8 cellular contexts compared by ENCODE assay signal in the genomic region with DNA sequence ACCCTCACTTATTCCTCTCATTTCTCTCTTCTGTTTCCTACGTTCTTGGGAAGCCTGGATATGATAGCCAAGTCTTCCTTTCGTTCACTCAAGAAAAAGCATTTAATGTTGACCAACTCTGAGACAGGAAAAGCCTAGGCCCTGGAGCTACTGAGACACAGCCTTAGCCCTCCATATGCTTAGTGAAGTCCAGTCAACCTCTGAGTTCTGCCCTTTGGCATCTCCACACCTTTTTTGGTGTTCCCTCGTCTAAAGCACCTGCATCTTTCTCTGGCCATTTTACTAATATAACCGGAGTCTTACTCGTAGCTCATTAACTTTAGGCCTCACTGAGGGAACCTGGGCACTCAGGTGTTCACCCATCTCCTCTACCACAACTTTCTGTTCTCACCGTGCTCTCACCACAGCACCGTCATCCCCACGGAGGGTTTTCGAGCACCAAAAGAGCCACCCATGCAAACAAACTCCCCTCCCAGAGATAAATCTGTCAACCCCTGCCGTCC. TPM values are rescaled to one million over a fixed set of nuclear protein-coding genes. Genes with fewer than 3 reads are reported as not detected.
DNase-seq lines count a peak whose midpoint lies in the region; ATAC-seq, FAIRE-seq and TF ChIP-seq lines count a peak whose summit lies in the region.

No MANE protein-coding gene starts in this region.

- DNase-seq in GM10266 (ENCODE audit: extremely low spot score) = peak; percentile 19
- no peak for DNase-seq in PC-9
- DNase-seq in central memory CD4-positive, alpha-beta T cell = no peak
- DNase-seq in GM03348 (ENCODE audit: low spot score) = no peak
- DNase-seq in D721Med (ENCODE audit: insufficient read length, low spot score) = no peak

- H3K9ac ChIP-seq in endocrine pancreas (ENCODE audit: control insufficient read depth, insufficient read depth, low read length) = peak overlapping the region; percentile 99

- FAIRE-seq in D721Med (lab: Jason Lieb, UNC) = no peak

- peaks cover 46% of the 10 kb centered on the region for H3K79me2 ChIP-seq in PC-9 (ENCODE audit: low read depth)

- no peaks in the 10 kb centered on the region; the same call in 1 of the 2 replicates for H3K9me2 ChIP-seq in PC-9 (ENCODE audit: insufficient read depth)

- peak overlapping the region; percentile 87 for H2AFZ ChIP-seq in PC-9
- H2AFZ ChIP-seq in neuron (ENCODE audit: low read depth, low read length) = no peak overlapping the region

- no peaks in the 10 kb centered on the region for H4K20me1 ChIP-seq in PC-9 (ENCODE audit: insufficient read depth)

- intact Hi-C loops in PC-9 (cut with micrococcal nuclease; ENCODE audit: unreplicated experiment) = loop anchor here (1.0 to 2.0 kb wide), 3 partner anchors 97 to 257 kb away; a partner anchor contains a TSS

- H3K27me3 ChIP-seq in PC-9 (ENCODE audit: insufficient read depth, low read depth) = no peaks in the 10 kb centered on the region
- no peaks in the 10 kb centered on the region for H3K27me3 ChIP-seq in endocrine pancreas (ENCODE audit: control insufficient read depth, insufficient read depth, low read length)
- H3K27me3 ChIP-seq in neuron (ENCODE audit: insufficient read depth, low read length) = no peaks in the 10 kb centered on the region

- H3K4me3 ChIP-seq in PC-9 (peak overlapping the region; percentile 70), endocrine pancreas (ENCODE audit: control insufficient read depth, insufficient read depth, low read length) (peak overlapping the region; percentile 90), neuron (ENCODE audit: low read length) (peak overlapping the region; percentile 50)

- POLR2A ChIA-PET in PC-9 (lab: Charles Lee; ENCODE audit: unreplicated experiment) = interaction anchor here (0.6 to 0.7 kb wide), 4 partner anchors 27 to 256 kb away, joined by 3 to 6 read pairs (median 4); no protein-coding TSS in a partner anchor

- TF ChIP-seq CTCF in GM10266 (IDR thresholded peaks at IDR 0.05; ENCODE audit: control insufficient read depth, insufficient read depth, low read depth, missing control alignments) (no peak), PC-9 (conservative IDR thresholded peaks at IDR 0.05) (no peak), D721Med (IDR thresholded peaks at IDR 0.05; ENCODE audit: insufficient read depth, missing control alignments) (no peak)

- BruUV-seq in PC-9 (replicated peaks; lab: Mats Ljungman, UMichigan) = TSS peak; percentile 60

- H3F3A ChIP-seq in PC-9 (ENCODE audit: insufficient read depth, low read depth) = peaks cover 10% of the 10 kb centered on the region; the same call in 1 of the 2 replicates

- H3K9me3 ChIP-seq in PC-9 (ENCODE audit: insufficient read depth, low read depth) (no peaks in the 10 kb centered on the region), endocrine pancreas (ENCODE audit: control insufficient read depth, low read length) (no peaks in the 10 kb centered on the region), neuron (ENCODE audit: low read length) (peaks cover 4% of the 10 kb centered on the region)

- peak overlapping the region; percentile 79 for H3K27ac ChIP-seq in PC-9

- peak; percentile 45 for ATAC-seq in GM21528 (IDR thresholded peaks at IDR 0.05; ENCODE audit: low FRiP score, unreplicated experiment)

- H3K36me3 ChIP-seq in PC-9 (ENCODE audit: low read depth) = no peaks in the 10 kb centered on the region
- no peaks in the 10 kb centered on the region for H3K36me3 ChIP-seq in endocrine pancreas (ENCODE audit: control insufficient read depth, insufficient read depth, low read length)
- H3K36me3 ChIP-seq in neuron (ENCODE audit: insufficient read depth, low read length) = no peaks in the 10 kb centered on the region

- CTCF ChIA-PET in PC-9 (lab: Charles Lee) = interaction anchor here (0.5 to 0.6 kb wide), 2 partner anchors 257 to 1345 kb away, joined by 3 to 6 read pairs; a partner anchor contains a TSS

- peak overlapping the region; percentile 88 for H3K4me2 ChIP-seq in PC-9

- H3K4me1 ChIP-seq in PC-9 (replicated peaks; ENCODE audit: insufficient read depth) (peaks cover 39% of the 10 kb centered on the region), endocrine pancreas (ENCODE audit: control insufficient read depth, insufficient read depth, low read length) (peaks cover 12% of the 10 kb centered on the region), neuron (ENCODE audit: insufficient read depth, low read length) (no peaks in the 10 kb centered on the region)

RNA-seq across cellular contexts. Expression of a gene that starts 0.6 kb away (rescaled TPM):
- 27.1 and 33.6 TPM in 2 replicates for total RNA-seq in PC-9 (2021)
